Comparison of ENCODE assay signal across 8 cellular contexts in genomic region chr6:157236040-157236725, GRCh38.
DNase-seq lines count a peak whose midpoint lies in the region; ATAC-seq lines count a peak whose summit lies in the region.

No MANE protein-coding gene starts in this region.

- H3K4me3 Mint-ChIP-seq in activated CD8-positive, alpha-beta memory T cell treated with anti-CD3 and anti-CD28 coated beads, Interleukin-2, amount 10 ng/mL, durations not matched to agents 7 days and 5 days, result peak overlapping the region; percentile 76

- peaks cover 16% of the 10 kb centered on the region for H3K4me1 Mint-ChIP-seq in activated CD8-positive, alpha-beta memory T cell treated with anti-CD3 and anti-CD28 coated beads, Interleukin-2, amount 10 ng/mL, durations not matched to agents 7 days and 5 days

- H3K9me3 Mint-ChIP-seq in activated CD8-positive, alpha-beta memory T cell treated with anti-CD3 and anti-CD28 coated beads, Interleukin-2, amount 10 ng/mL, durations not matched to agents 7 days and 5 days (ENCODE audit: low read depth), result peaks cover 3% of the 10 kb centered on the region

- no peak for DNase-seq in activated CD8-positive, alpha-beta memory T cell treated with anti-CD3 and anti-CD28 coated beads, Interleukin-2, amount 10 ng/mL, durations not matched to agents 7 days and 5 days
- DNase-seq in Right ventricle myocardium superior (peak; percentile 49), HCEC 1CT (no peak), OCI-M2 (lab: John Stamatoyannopoulos, UW; ENCODE audit: unreplicated experiment) (no peak), A172 (ENCODE audit: low spot score) (no peak), dermis blood vessel endothelial cell (no peak)

- CTCF ChIA-PET in activated CD8-positive, alpha-beta memory T cell treated with anti-CD3 and anti-CD28 coated beads, Interleukin-2, amount 10 ng/mL, durations not matched to agents 7 days and 5 days (lab: Charles Lee), result interaction anchor here (1.0 to 2.4 kb wide), 10 partner anchors 10 to 203 kb away, joined by 3 to 12 read pairs (median 5); no protein-coding TSS in a partner anchor

- no peaks in the 10 kb centered on the region for H3K27me3 ChIP-seq in rectal smooth muscle tissue (ENCODE audit: control insufficient read depth, insufficient read depth, low read length)

- peak; percentile 27 for ATAC-seq in GM18907 (IDR thresholded peaks at IDR 0.05; ENCODE audit: unreplicated experiment)
- peak; percentile 56 for ATAC-seq in activated CD8-positive, alpha-beta memory T cell treated with anti-CD3 and anti-CD28 coated beads, Interleukin-2, amount 10 ng/mL, durations not matched to agents 7 days and 5 days
- ATAC-seq in Right ventricle myocardium superior (ENCODE audit: poor library complexity), result peak; percentile 57

- no peak overlapping the region for H3K27ac Mint-ChIP-seq in activated CD8-positive, alpha-beta memory T cell treated with anti-CD3 and anti-CD28 coated beads, Interleukin-2, amount 10 ng/mL, durations not matched to agents 7 days and 5 days

- intact Hi-C loops in Right ventricle myocardium superior (cut with DNase I), result no loop called here

- H3K27ac ChIP-seq in rectal smooth muscle tissue (ENCODE audit: low read depth, low read length), result peak overlapping the region; percentile 18

- peaks cover 6% of the 10 kb centered on the region for H3K4me1 ChIP-seq in rectal smooth muscle tissue (ENCODE audit: control insufficient read depth, insufficient read depth, low read length)

- no peaks in the 10 kb centered on the region for H3K36me3 ChIP-seq in rectal smooth muscle tissue (ENCODE audit: control insufficient read depth, insufficient read depth, low read length)

- H3K36me3 Mint-ChIP-seq in activated CD8-positive, alpha-beta memory T cell treated with anti-CD3 and anti-CD28 coated beads, Interleukin-2, amount 10 ng/mL, durations not matched to agents 7 days and 5 days, result peaks cover 4% of the 10 kb centered on the region

- no peak overlapping the region for H3K9ac ChIP-seq in rectal smooth muscle tissue (ENCODE audit: low read length)

- H3K27me3 Mint-ChIP-seq in activated CD8-positive, alpha-beta memory T cell treated with anti-CD3 and anti-CD28 coated beads, Interleukin-2, amount 10 ng/mL, durations not matched to agents 7 days and 5 days, result peaks cover 58% of the 10 kb centered on the region

- peak overlapping the region; percentile 67 for H3K4me3 ChIP-seq in rectal smooth muscle tissue (ENCODE audit: low read length)
